ENCODE assay signal across 8 cellular contexts in genomic region chr9:15553528-15553898, GRCh38. TPM values are rescaled to one million over a fixed set of nuclear protein-coding genes. Genes with fewer than 3 reads are reported as not detected.
DNase-seq lines count a peak whose midpoint lies in the region; ATAC-seq and TF ChIP-seq lines count a peak whose summit lies in the region.

No MANE protein-coding gene starts in this region.

- peak overlapping the region; percentile 87 for H2AFZ ChIP-seq in GM23338

- H3K4me3 Mint-ChIP-seq in GM23338 = peak overlapping the region; percentile 88

- H4K20me1 ChIP-seq in GM23338 (replicated peaks; ENCODE audit: insufficient read depth) = no peaks in the 10 kb centered on the region

- ATAC-seq in GM18511 (IDR thresholded peaks at IDR 0.05; ENCODE audit: unreplicated experiment) (peak; percentile 33), GM23338 (peak; percentile 6), HG02981 (IDR thresholded peaks at IDR 0.05; ENCODE audit: unreplicated experiment) (no peak)

- H3K9ac ChIP-seq in NT2/D1 (ENCODE audit: insufficient read length, low read depth) = peak overlapping the region; percentile 91

- H3K27ac ChIP-seq in GM23338 (ENCODE audit: low read depth) (peak overlapping the region; percentile 99), sigmoid colon (peak overlapping the region; percentile 89 to 94 (median 91))

- intact Hi-C loops in sigmoid colon (cut with DNase I) = loop anchor here (5.0 kb wide), 1 partner anchor 261 kb away; no protein-coding TSS in a partner anchor

- no peaks in the 10 kb centered on the region; the same call in 2 of the 3 replicates for H3K9me3 Mint-ChIP-seq in GM23338

- H3K4me2 ChIP-seq in GM23338 = peak overlapping the region; percentile 88

- no peak for TF ChIP-seq POLR2A in sigmoid colon (IDR thresholded peaks at IDR 0.05)

- peaks cover 7% of the 10 kb centered on the region for H3K4me1 Mint-ChIP-seq in GM23338

- H3K4me3 ChIP-seq in GM23338 = peak overlapping the region; percentile 74
- H3K4me3 ChIP-seq in NT2/D1 (ENCODE audit: insufficient read length, low read depth) = peak overlapping the region; percentile 82
- peak overlapping the region; percentile 89 for H3K4me3 ChIP-seq in epithelial cell of proximal tubule (ENCODE audit: low read depth, low read length)
- H3K4me3 ChIP-seq in sigmoid colon = peak overlapping the region; percentile 66 to 85 (median 73)

- H3K9me3 ChIP-seq in NT2/D1 (ENCODE audit: insufficient read depth, low read length) (no peaks in the 10 kb centered on the region), sigmoid colon (no peaks in the 10 kb centered on the region)

- H3K36me3 ChIP-seq in GM23338 (ENCODE audit: insufficient read depth) (no peaks in the 10 kb centered on the region), NT2/D1 (ENCODE audit: insufficient read depth, insufficient read length, low read length) (no peaks in the 10 kb centered on the region), sigmoid colon (no peaks in the 10 kb centered on the region)

- H3K4me1 ChIP-seq in GM23338 (ENCODE audit: insufficient read depth) (peaks cover 5% of the 10 kb centered on the region; the same call in 1 of the 2 replicates), NT2/D1 (ENCODE audit: insufficient read depth, insufficient read length) (no peaks in the 10 kb centered on the region), sigmoid colon (peaks cover 0 to 8% (median 6%) of the 10 kb centered on the region in 4 donors)

- no peaks in the 10 kb centered on the region; the same call in 1 of the 3 replicates for H3K36me3 Mint-ChIP-seq in GM23338 (ENCODE audit: low read depth)

- no peak for TF ChIP-seq EP300 in sigmoid colon (IDR thresholded peaks at IDR 0.05)

- no peaks in the 10 kb centered on the region for H3K27me3 ChIP-seq in GM23338 (ENCODE audit: insufficient read depth)
- peaks cover 14% of the 10 kb centered on the region for H3K27me3 ChIP-seq in NT2/D1 (ENCODE audit: insufficient read depth, insufficient read length)
- no peaks in the 10 kb centered on the region for H3K27me3 ChIP-seq in sigmoid colon

- H3K79me2 ChIP-seq in GM23338 (replicated peaks; ENCODE audit: insufficient read depth) = no peaks in the 10 kb centered on the region

- no peak for TF ChIP-seq CTCF in GM23338 (conservative IDR thresholded peaks at IDR 0.05; ENCODE audit: low read depth in 2 of 2)
- TF ChIP-seq CTCF in epithelial cell of proximal tubule (conservative IDR thresholded peaks at IDR 0.05; ENCODE audit: low read depth, low read length) = no peak
- no peak for TF ChIP-seq CTCF in sigmoid colon (IDR thresholded peaks at IDR 0.05)

- H3F3A ChIP-seq in GM23338 (replicated peaks; ENCODE audit: low read depth) = no peaks in the 10 kb centered on the region

- H3K27ac Mint-ChIP-seq in GM23338 = peak overlapping the region; percentile 96

- peaks cover 7% of the 10 kb centered on the region for H3K27me3 Mint-ChIP-seq in GM23338 (ENCODE audit: insufficient read depth, low read depth, poor library complexity)

- no peaks in the 10 kb centered on the region for H3K9me2 ChIP-seq in GM23338 (ENCODE audit: insufficient read depth)

- WGBS in sigmoid colon, 2 donors = 0 to 1% methylated on average over 13 of the region's 13 CpGs

- no peak for DNase-seq in GM23338 (ENCODE audit: low spot score)
- DNase-seq in NT2/D1 (ENCODE audit: low read depth, low spot score) = no peak
- DNase-seq in epithelial cell of proximal tubule (ENCODE audit: low read depth) = no peak
- no peak for DNase-seq in sigmoid colon
- DNase-seq in NCI-H1048 (lab: John Stamatoyannopoulos, UW) = no peak
- DNase-seq in NCI-H82 treated with DMSO at 0.1 percent for 48 hours (lab: John Stamatoyannopoulos, UW; ENCODE audit: unreplicated experiment) = no peak

TF ChIP-seq in GM23338, 12 proteins besides CTCF, POLR2A, EP300 and RAD21 (continues in another document):
- TF ChIP-seq ZNF331 (CRISPR knock-in tag; IDR thresholded peaks at IDR 0.05; ENCODE audit: low read depth) = no peak
- TF ChIP-seq NANOG (IDR thresholded peaks at IDR 0.05; ENCODE audit: borderline replicate concordance) = no peak
- TF ChIP-seq EZH2 (IDR thresholded peaks at IDR 0.05; ENCODE audit: low read depth, unreplicated experiment) = no peak
- no peak for TF ChIP-seq JUNB (IDR thresholded peaks at IDR 0.05; ENCODE audit: unreplicated experiment)
- TF ChIP-seq ETS1 (IDR thresholded peaks at IDR 0.05) = no peak
- no peak for TF ChIP-seq CREB1 (CRISPR knock-in tag; IDR thresholded peaks at IDR 0.05; ENCODE audit: low read depth)
- no peak for TF ChIP-seq STAT1 (IDR thresholded peaks at IDR 0.05; ENCODE audit: unreplicated experiment)
- no peak for TF ChIP-seq EZH2phosphoT487 (IDR thresholded peaks at IDR 0.05; ENCODE audit: unreplicated experiment)
- TF ChIP-seq POLR2AphosphoS5 (IDR thresholded peaks at IDR 0.05; ENCODE audit: low read depth) = no peak
- TF ChIP-seq, protein P1, sequence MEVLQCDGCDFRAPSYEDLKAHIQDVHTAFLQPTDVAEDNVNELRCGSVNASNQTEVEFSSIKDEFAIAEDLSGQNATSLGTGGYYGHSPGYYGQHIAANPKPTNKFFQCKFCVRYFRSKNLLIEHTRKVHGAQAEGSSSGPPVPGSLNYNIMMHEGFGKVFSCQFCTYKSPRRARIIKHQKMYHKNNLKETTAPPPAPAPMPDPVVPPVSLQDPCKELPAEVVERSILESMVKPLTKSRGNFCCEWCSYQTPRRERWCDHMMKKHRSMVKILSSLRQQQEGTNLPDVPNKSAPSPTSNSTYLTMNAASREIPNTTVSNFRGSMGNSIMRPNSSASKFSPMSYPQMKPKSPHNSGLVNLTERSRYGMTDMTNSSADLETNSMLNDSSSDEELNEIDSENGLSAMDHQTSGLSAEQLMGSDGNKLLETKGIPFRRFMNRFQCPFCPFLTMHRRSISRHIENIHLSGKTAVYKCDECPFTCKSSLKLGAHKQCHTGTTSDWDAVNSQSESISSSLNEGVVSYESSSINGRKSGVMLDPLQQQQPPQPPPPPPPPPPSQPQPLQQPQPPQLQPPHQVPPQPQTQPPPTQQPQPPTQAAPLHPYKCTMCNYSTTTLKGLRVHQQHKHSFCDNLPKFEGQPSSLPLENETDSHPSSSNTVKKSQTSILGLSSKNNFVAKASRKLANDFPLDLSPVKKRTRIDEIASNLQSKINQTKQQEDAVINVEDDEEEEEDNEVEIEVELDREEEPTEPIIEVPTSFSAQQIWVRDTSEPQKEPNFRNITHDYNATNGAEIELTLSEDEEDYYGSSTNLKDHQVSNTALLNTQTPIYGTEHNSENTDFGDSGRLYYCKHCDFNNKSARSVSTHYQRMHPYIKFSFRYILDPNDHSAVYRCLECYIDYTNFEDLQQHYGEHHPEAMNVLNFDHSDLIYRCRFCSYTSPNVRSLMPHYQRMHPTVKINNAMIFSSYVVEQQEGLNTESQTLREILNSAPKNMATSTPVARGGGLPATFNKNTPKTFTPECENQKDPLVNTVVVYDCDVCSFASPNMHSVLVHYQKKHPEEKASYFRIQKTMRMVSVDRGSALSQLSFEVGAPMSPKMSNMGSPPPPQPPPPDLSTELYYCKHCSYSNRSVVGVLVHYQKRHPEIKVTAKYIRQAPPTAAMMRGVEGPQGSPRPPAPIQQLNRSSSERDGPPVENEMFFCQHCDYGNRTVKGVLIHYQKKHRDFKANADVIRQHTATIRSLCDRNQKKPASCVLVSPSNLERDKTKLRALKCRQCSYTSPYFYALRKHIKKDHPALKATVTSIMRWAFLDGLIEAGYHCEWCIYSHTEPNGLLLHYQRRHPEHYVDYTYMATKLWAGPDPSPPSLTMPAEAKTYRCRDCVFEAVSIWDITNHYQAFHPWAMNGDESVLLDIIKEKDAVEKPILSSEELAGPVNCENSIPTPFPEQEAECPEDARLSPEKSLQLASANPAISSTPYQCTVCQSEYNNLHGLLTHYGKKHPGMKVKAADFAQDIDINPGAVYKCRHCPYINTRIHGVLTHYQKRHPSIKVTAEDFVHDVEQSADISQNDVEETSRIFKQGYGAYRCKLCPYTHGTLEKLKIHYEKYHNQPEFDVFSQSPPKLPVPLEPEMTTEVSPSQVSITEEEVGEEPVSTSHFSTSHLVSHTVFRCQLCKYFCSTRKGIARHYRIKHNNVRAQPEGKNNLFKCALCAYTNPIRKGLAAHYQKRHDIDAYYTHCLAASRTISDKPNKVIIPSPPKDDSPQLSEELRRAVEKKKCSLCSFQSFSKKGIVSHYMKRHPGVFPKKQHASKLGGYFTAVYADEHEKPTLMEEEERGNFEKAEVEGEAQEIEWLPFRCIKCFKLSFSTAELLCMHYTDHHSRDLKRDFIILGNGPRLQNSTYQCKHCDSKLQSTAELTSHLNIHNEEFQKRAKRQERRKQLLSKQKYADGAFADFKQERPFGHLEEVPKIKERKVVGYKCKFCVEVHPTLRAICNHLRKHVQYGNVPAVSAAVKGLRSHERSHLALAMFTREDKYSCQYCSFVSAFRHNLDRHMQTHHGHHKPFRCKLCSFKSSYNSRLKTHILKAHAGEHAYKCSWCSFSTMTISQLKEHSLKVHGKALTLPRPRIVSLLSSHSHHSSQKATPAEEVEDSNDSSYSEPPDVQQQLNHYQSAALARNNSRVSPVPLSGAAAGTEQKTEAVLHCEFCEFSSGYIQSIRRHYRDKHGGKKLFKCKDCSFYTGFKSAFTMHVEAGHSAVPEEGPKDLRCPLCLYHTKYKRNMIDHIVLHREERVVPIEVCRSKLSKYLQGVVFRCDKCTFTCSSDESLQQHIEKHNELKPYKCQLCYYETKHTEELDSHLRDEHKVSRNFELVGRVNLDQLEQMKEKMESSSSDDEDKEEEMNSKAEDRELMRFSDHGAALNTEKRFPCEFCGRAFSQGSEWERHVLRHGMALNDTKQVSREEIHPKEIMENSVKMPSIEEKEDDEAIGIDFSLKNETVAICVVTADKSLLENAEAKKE (CRISPR knock-in tag; IDR thresholded peaks at IDR 0.05) = no peak

RNA-seq across cellular contexts. Expression of gene CCDC171, which starts 0.7 kb away (rescaled TPM):
- total RNA-seq in GM23338 (2014; rRNA removed; shearing (Covaris generic)) = 3.5 and 4.4 TPM in 2 replicates
- polyA plus RNA-seq in GM23338 (2016; fragmentation: Nextera tagmentation; extraction: Ambion mirVana) = 3.5 and 5.1 TPM in 2 replicates
- total RNA-seq in epithelial cell of proximal tubule = 0.92 and 0.94 TPM in 2 replicates
- total RNA-seq in sigmoid colon = 1 to 10 TPM; 2.9 to 6.1 (median 3.1) TPM
- polyA plus RNA-seq in sigmoid colon = 1 to 10 TPM in 1 of 3 donors, under 1 TPM in 2; 0.46 to 1.4 (median 0.60) TPM

RNA-seq across cellular contexts. Expression of gene PSIP1, which starts 42.7 kb away (rescaled TPM):
- 332 and 351 TPM in 2 replicates for total RNA-seq in GM23338 (2014; rRNA removed; shearing (Covaris generic))
- polyA plus RNA-seq in GM23338 (2016; fragmentation: Nextera tagmentation; extraction: Ambion mirVana) (839 and 989 TPM in 2 replicates), sigmoid colon (10 to 100 TPM; 10.9 to 29.5 (median 18.0) TPM)
- total RNA-seq in epithelial cell of proximal tubule (61.1 and 69.8 TPM in 2 replicates), sigmoid colon (10 to 100 TPM; 65.7 to 89.1 (median 72.2) TPM)
